In the genomic region with DNA sequence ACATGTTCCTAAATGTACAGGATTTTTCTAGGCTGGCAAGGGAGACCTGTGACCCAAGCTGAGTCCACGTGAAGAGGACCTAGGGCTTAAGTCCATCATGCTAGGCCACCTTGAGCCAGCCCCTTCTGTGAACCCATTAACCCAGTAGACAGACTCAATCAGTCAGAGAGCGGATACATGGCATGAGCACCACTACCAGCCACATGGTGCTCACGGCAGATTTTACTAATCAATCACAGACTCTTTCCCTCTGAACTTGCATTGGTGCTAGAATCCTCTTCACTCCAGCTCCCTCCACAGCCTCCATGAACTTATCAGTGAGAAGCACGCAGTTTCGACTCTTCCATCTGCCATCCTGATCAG, we compare ENCODE assay signal across 1 cellular context.
A peak's percentile ranks its signal among the peaks of the same experiment; 100 is the strongest.
TF ChIP-seq lines count a peak whose summit lies in the region.

No MANE protein-coding gene starts in this region.

TF ChIP-seq in K562, 482 proteins besides CTCF, POLR2A, EP300 and RAD21:
- TF ChIP-seq ARID1B (IDR thresholded peaks at IDR 0.05), result peak; percentile 46; the same call in 1 of the 2 replicates
- TF ChIP-seq ZNF347 (CRISPR knock-in tag; IDR thresholded peaks at IDR 0.05; ENCODE audit: low read depth), result no peak
- TF ChIP-seq CBFA2T3 (IDR thresholded peaks at IDR 0.05), result peak; percentile 61
- 0 out of 2 replicates have a peak, but pooled peaks have one; percentile 12 for TF ChIP-seq TCF3 (CRISPR knock-in tag; IDR thresholded peaks at IDR 0.05)
- 0 out of 4 replicates have a peak, but pooled peaks of 1 of the 2 experiments have one; percentile 25 for TF ChIP-seq KDM1A (IDR thresholded peaks at IDR 0.05)
